ENCODE assay signal across 24 cellular contexts in the genomic region with DNA sequence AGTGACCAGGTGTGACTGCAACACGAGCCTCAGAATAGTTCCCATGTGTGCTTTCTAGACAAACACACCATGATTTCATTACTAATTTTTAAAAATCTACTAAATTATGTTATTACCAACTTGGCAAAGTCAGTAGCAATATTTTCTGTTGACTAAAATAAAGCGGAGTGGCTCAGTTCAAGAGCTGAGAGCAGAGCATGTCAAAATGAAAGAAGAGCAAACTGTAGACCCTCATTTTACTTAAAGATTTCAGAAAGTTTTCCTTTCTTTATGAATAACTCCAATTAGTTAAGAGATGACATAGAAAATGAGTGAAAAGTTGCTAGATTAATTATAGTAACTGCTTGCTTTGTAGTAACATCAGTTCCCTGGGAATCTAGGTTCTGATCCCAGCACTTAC.
"Had no signal": no experiment of that assay in that cellular context is flagged by ENCODE, and none has a peak within 500 bp of the region (broad histone marks: within the 10 kb centered on the region; RNA-seq: fewer than 3 reads in every experiment).

No MANE protein-coding gene starts in this region.

- ATAC-seq: activated CD4-positive, CD25-positive, alpha-beta regulatory T cell treated with anti-CD3 and anti-CD28 coated beads, Interleukin-2, amount 50 U/mL, for 24 hours; activated CD8-positive, alpha-beta memory T cell treated with anti-CD3 and anti-CD28 coated beads, Interleukin-2, amount 10 ng/mL, durations not matched to agents 7 days and 5 days; activated CD8-positive, alpha-beta T cell treated with anti-CD3 and anti-CD28 coated beads, Interleukin-2, amount 10 ng/mL, durations not matched to agents 7 days and 5 days; gastroesophageal sphincter; heart right ventricle; T-helper 17 cell had no signal

- DNase-seq: activated B cell treated with CpG ODN at 0.5 μM for 24 hours; activated CD4-positive, alpha-beta T cell treated with anti-CD3 and anti-CD28 coated beads, Interleukin-2, amount 10 ng/mL, durations not matched to agents 7 days and 5 days; activated CD4-positive, alpha-beta T cell treated with anti-CD3 and anti-CD28 coated beads, Interleukin-2, amount 50 U/mL, for 4 hours; activated CD8-positive, alpha-beta memory T cell treated with anti-CD3 and anti-CD28 coated beads, Interleukin-2, amount 10 ng/mL, durations not matched to agents 7 days and 5 days; activated CD8-positive, alpha-beta memory T cell treated with anti-CD3 and anti-CD28 coated beads, Interleukin-2, amount 50 U/mL, for 4 hours; activated CD8-positive, alpha-beta T cell treated with anti-CD3 and anti-CD28 coated beads, Interleukin-2, amount 10 ng/mL, durations not matched to agents 7 days and 5 days; activated effector memory CD4-positive, alpha-beta T cell treated with anti-CD3 and anti-CD28 coated beads, Interleukin-2, amount 50 U/mL, for 16 hours; activated naive CD4-positive, alpha-beta T cell treated with anti-CD3 and anti-CD28 coated beads, Interleukin-2, amount 50 U/mL, for 16 hours; central memory CD4-positive, alpha-beta T cell; cerebellar nuclear complex; colonic mucosa; effector CD8-positive, alpha-beta T cell; esophagus squamous epithelium; foreskin melanocyte; heart right ventricle; T-helper 1 cell; T-helper 17 cell; T1000; WERI-Rb-1 had no signal

- H3K27me3 Mint-ChIP-seq: activated B cell treated with CpG ODN at 0.5 μM for 24 hours; activated CD4-positive, alpha-beta T cell treated with anti-CD3 and anti-CD28 coated beads, Interleukin-2, amount 10 ng/mL, durations not matched to agents 7 days and 5 days; activated CD8-positive, alpha-beta memory T cell treated with anti-CD3 and anti-CD28 coated beads, Interleukin-2, amount 10 ng/mL, durations not matched to agents 7 days and 5 days; activated naive CD8-positive, alpha-beta T cell; brain; T-helper 17 cell had no signal

- H3K4me1 Mint-ChIP-seq: activated B cell treated with CpG ODN at 0.5 μM for 24 hours, brain had no signal

- H3K4me3 Mint-ChIP-seq: activated B cell treated with CpG ODN at 0.5 μM for 24 hours; activated CD4-positive, alpha-beta T cell treated with anti-CD3 and anti-CD28 coated beads, Interleukin-2, amount 10 ng/mL, durations not matched to agents 7 days and 5 days; activated CD8-positive, alpha-beta memory T cell treated with anti-CD3 and anti-CD28 coated beads, Interleukin-2, amount 10 ng/mL, durations not matched to agents 7 days and 5 days; activated CD8-positive, alpha-beta T cell treated with anti-CD3 and anti-CD28 coated beads, Interleukin-2, amount 10 ng/mL, durations not matched to agents 7 days and 5 days; brain; T-helper 17 cell had no signal

- H3K27ac Mint-ChIP-seq: activated B cell treated with CpG ODN at 0.5 μM for 24 hours; activated CD4-positive, alpha-beta T cell treated with anti-CD3 and anti-CD28 coated beads, Interleukin-2, amount 10 ng/mL, durations not matched to agents 7 days and 5 days; activated CD8-positive, alpha-beta memory T cell treated with anti-CD3 and anti-CD28 coated beads, Interleukin-2, amount 10 ng/mL, durations not matched to agents 7 days and 5 days; activated CD8-positive, alpha-beta T cell treated with anti-CD3 and anti-CD28 coated beads, Interleukin-2, amount 10 ng/mL, durations not matched to agents 7 days and 5 days; brain; T-helper 17 cell; T-helper 2 cell treated with Interferon-gamma antibody and Interleukin-4, amounts not matched to agents 5 μg/mL and 100 μg/mL, for 36 hours had no signal

- H3K9me3 Mint-ChIP-seq: activated B cell treated with CpG ODN at 0.5 μM for 24 hours had no signal
